In genomic region chr1:61387829-61388228, GRCh38 we compare ENCODE assay signal across 17 cellular contexts.
DNase-seq lines count a peak whose midpoint lies in the region; ATAC-seq and TF ChIP-seq lines count a peak whose summit lies in the region.
"Had no signal": no experiment of that assay in that cellular context is flagged by ENCODE, and none has a peak within 500 bp of the region (broad histone marks: within the 10 kb centered on the region; RNA-seq: fewer than 3 reads in every experiment).

No MANE protein-coding gene starts in this region.

- peaks cover 9 to 28% (median 22%) of the 10 kb centered on the region in 3 donors for H3K36me3 Mint-ChIP-seq in CD8-positive, alpha-beta memory T cell
- H3K36me3 Mint-ChIP-seq in T-helper 17 cell (ENCODE audit: low read depth), result peaks cover 5% of the 10 kb centered on the region

- no peaks in the 10 kb centered on the region for H3K27me3 Mint-ChIP-seq in CD8-positive, alpha-beta memory T cell
- H3K27me3 Mint-ChIP-seq in T-helper 17 cell, result no peaks in the 10 kb centered on the region
- H3K27me3 Mint-ChIP-seq: naive thymus-derived CD4-positive, alpha-beta T cell; T-cell had no signal

- H3K9me3 Mint-ChIP-seq in CD8-positive, alpha-beta memory T cell, result peaks cover 0 to 2% (median 0%) of the 10 kb centered on the region in 5 donors
- H3K9me3 Mint-ChIP-seq: T-cell had no signal

- peak overlapping the region in 5 of 7 donors; percentile 36 to 85 (median 63) for H3K4me3 Mint-ChIP-seq in CD8-positive, alpha-beta memory T cell
- H3K4me3 Mint-ChIP-seq in T-helper 17 cell, result peak overlapping the region; percentile 22
- H3K4me3 Mint-ChIP-seq: H9; naive thymus-derived CD4-positive, alpha-beta T cell had no signal

- CTCF ChIA-PET in CD8-positive, alpha-beta memory T cell (lab: Charles Lee), result no interaction called here

- DNase-seq in CD8-positive, alpha-beta memory T cell, result no peak
- DNase-seq in T-helper 17 cell (no peak), KG1 (lab: John Stamatoyannopoulos, UW) (no peak), upper lobe of left lung (no peak)
- DNase-seq: activated CD4-positive, alpha-beta T cell treated with anti-CD3 and anti-CD28 coated beads, Interleukin-2, amount 50 U/mL, for 48 hours; H9; naive thymus-derived CD4-positive, alpha-beta T cell; NCI-H1930; stimulated activated CD4-positive, alpha-beta T cell treated with anti-CD3 and anti-CD28 coated beads, Interleukin-1b, Interleukin-23, amount 100 ng/mL, for 48 hours; T-cell had no signal

- 87 to 90% methylated on average over 3 of the region's 3 CpGs for WGBS in upper lobe of left lung, 2 donors

- ATAC-seq in GM18858 (IDR thresholded peaks at IDR 0.05; ENCODE audit: unreplicated experiment) (peak; percentile 64), HG02870 (IDR thresholded peaks at IDR 0.05; ENCODE audit: unreplicated experiment) (peak; percentile 61), T-helper 17 cell (no peak), GM18517 (IDR thresholded peaks at IDR 0.05; ENCODE audit: unreplicated experiment) (no peak), upper lobe of left lung (ENCODE audit: low FRiP score in 2 of 2) (no peak), HG02885 (IDR thresholded peaks at IDR 0.05; ENCODE audit: poor library complexity, unreplicated experiment) (no peak)
- ATAC-seq: foreskin keratinocyte; naive thymus-derived CD4-positive, alpha-beta T cell; Right ventricle myocardium inferior had no signal

- TF ChIP-seq CTCF in upper lobe of left lung (IDR thresholded peaks at IDR 0.05), result no peak

- no peaks in the 10 kb centered on the region for H3K4me1 ChIP-seq in CD8-positive, alpha-beta memory T cell (ENCODE audit: insufficient read depth, low read length)
- H3K4me1 ChIP-seq in upper lobe of left lung, result no peaks in the 10 kb centered on the region
- H3K4me1 ChIP-seq: foreskin keratinocyte, vagina had no signal

- H3K36me3 ChIP-seq in CD8-positive, alpha-beta memory T cell (ENCODE audit: insufficient read depth, low read length), result no peaks in the 10 kb centered on the region
- H3K36me3 ChIP-seq in upper lobe of left lung, result peaks cover 0 to 26% (median 2%) of the 10 kb centered on the region in 4 donors

- H3K27ac Mint-ChIP-seq in CD8-positive, alpha-beta memory T cell, result peak overlapping the region in 1 of 8 donors; percentile 31
- H3K27ac Mint-ChIP-seq in T-helper 17 cell, result peak overlapping the region; percentile 19
- H3K27ac Mint-ChIP-seq: H9; naive thymus-derived CD4-positive, alpha-beta T cell; T-cell had no signal

- no peak for TF ChIP-seq POLR2A in upper lobe of left lung (IDR thresholded peaks at IDR 0.05)

- TF ChIP-seq EP300 in upper lobe of left lung (IDR thresholded peaks at IDR 0.05), result no peak

- no peak overlapping the region for H3K27ac ChIP-seq in CD8-positive, alpha-beta memory T cell (ENCODE audit: low read depth, low read length)
- no peak overlapping the region for H3K27ac ChIP-seq in upper lobe of left lung
- H3K27ac ChIP-seq: vagina had no signal

- no peaks in the 10 kb centered on the region for H3K9me3 ChIP-seq in CD8-positive, alpha-beta memory T cell (ENCODE audit: low read length)
- H3K9me3 ChIP-seq in T-helper 17 cell (ENCODE audit: control insufficient read depth, low read length, poor library complexity, severe bottlenecking), result no peaks in the 10 kb centered on the region
- peaks cover 0 to 6% (median 2%) of the 10 kb centered on the region in 4 donors for H3K9me3 ChIP-seq in upper lobe of left lung

- POLR2A ChIA-PET in CD8-positive, alpha-beta memory T cell (lab: Charles Lee), result no interaction called here

- peaks cover 13 to 28% (median 22%) of the 10 kb centered on the region in 3 donors for H3K4me1 Mint-ChIP-seq in CD8-positive, alpha-beta memory T cell
- peaks cover 8% of the 10 kb centered on the region for H3K4me1 Mint-ChIP-seq in T-helper 17 cell

- no peak overlapping the region for H3K4me3 ChIP-seq in CD8-positive, alpha-beta memory T cell (ENCODE audit: low read length)
- no peak overlapping the region for H3K4me3 ChIP-seq in upper lobe of left lung
- H3K4me3 ChIP-seq: vagina had no signal

- H3K27me3 ChIP-seq in CD8-positive, alpha-beta memory T cell (ENCODE audit: insufficient read depth, low read length, poor library complexity, severe bottlenecking), result no peaks in the 10 kb centered on the region
- no peaks in the 10 kb centered on the region for H3K27me3 ChIP-seq in upper lobe of left lung
- H3K27me3 ChIP-seq: foreskin keratinocyte, vagina had no signal

Comparison
In these comparisons a context has a peak if more than half of its experiments do, and no peak if none do; other contexts are left out.
1. ATAC-seq: peak in GM18858 (single experiment) and HG02870 (single experiment); none in T-helper 17 cell (single experiment), GM18517 (single experiment), upper lobe of left lung (0 of 2) and HG02885 (single experiment).